Comparison of ENCODE assay signal across 27 cellular contexts in genomic region chr11:57357310-57357709, GRCh38. TPM values are rescaled to one million over a fixed set of nuclear protein-coding genes. Genes with fewer than 3 reads are reported as not detected.
DNase-seq lines count a peak whose midpoint lies in the region; ATAC-seq, FAIRE-seq and TF ChIP-seq lines count a peak whose summit lies in the region.
"Had no signal": no experiment of that assay in that cellular context is flagged by ENCODE, and none has a peak within 500 bp of the region (broad histone marks: within the 10 kb centered on the region; RNA-seq: fewer than 3 reads in every experiment).

No MANE protein-coding gene starts in this region.

- H4K20me1 ChIP-seq in K562 (replicated peaks; ENCODE audit: control insufficient read depth, insufficient read depth, low read length) = no peaks in the 10 kb centered on the region

- no peak overlapping the region for H3K23ac ChIP-seq in mesenchymal stem cell (ENCODE audit: low read length in 2 of 2)

- DNase-seq in left ventricle myocardium inferior (no peak), right cardiac atrium (no peak), K562 (ENCODE audit: extremely low read depth in 1 of 4, low spot score in 3 of 4) (no peak), mesenchymal stem cell (no peak), upper lobe of right lung (no peak), NCI-H774 (lab: John Stamatoyannopoulos, UW) (no peak), lower leg skin (ENCODE audit: low spot score in 2 of 2) (no peak)
- no peak for DNase-seq in central memory CD4-positive, alpha-beta T cell
- DNase-seq: 8988T; CD4-positive, CD25-positive, alpha-beta regulatory T cell; H9; NCI-H1048; NCI-H1417; NCI-H1694; NCI-H2029 treated with DMSO at 0.1 percent for 48 hours; NCI-H446 treated with DMSO at 0.1 percent for 48 hours; NCI-H526; PC-9; Right ventricle myocardium superior had no signal

- FAIRE-seq in K562 (lab: Jason Lieb, UNC) = no peak
- FAIRE-seq: D721Med, GM18507, HTR-8/SVneo had no signal

- H3K9me3 ChIP-seq in left ventricle myocardium inferior (replicated peaks) (no peaks in the 10 kb centered on the region), right cardiac atrium (ENCODE audit: control insufficient read depth, low read length) (no peaks in the 10 kb centered on the region), K562 (replicated peaks; ENCODE audit: control insufficient read depth, insufficient read depth, low read depth, low read length) (no peaks in the 10 kb centered on the region), mesenchymal stem cell (ENCODE audit: control insufficient read depth, low read length) (no peaks in the 10 kb centered on the region), upper lobe of right lung (no peaks in the 10 kb centered on the region)
- H3K9me3 ChIP-seq: SJSA1 had no signal

- H4K91ac ChIP-seq in mesenchymal stem cell (ENCODE audit: low read length) = no peak overlapping the region

- ATAC-seq in right cardiac atrium (no peak), K562 (no peak), upper lobe of right lung (no peak)
- ATAC-seq: GM23338 had no signal

- no peak for TF ChIP-seq EP300 in K562 (IDR thresholded peaks at IDR 0.05; ENCODE audit: low read length)

- CTCF ChIA-PET in K562 (lab: Yijun Ruan, JAX; ENCODE audit: low intra/inter-chr PET ratio) = interaction anchor here (0.7 kb wide), 1 partner anchor 118 kb away, joined by 3 read pairs; no protein-coding TSS in a partner anchor

- H2BK5ac ChIP-seq in mesenchymal stem cell (ENCODE audit: low read depth, low read length, poor library complexity, severe bottlenecking) = no peak overlapping the region

- no peaks in the 10 kb centered on the region for H3K27me3 ChIP-seq in left ventricle myocardium inferior (ENCODE audit: low read depth)
- no peaks in the 10 kb centered on the region for H3K27me3 ChIP-seq in right cardiac atrium (ENCODE audit: control insufficient read depth, insufficient read depth)
- no peaks in the 10 kb centered on the region for H3K27me3 ChIP-seq in K562 (ENCODE audit: control insufficient read depth in 2 of 2, insufficient read depth in 2 of 2, low read length in 2 of 2)
- H3K27me3 ChIP-seq in mesenchymal stem cell (ENCODE audit: control insufficient read depth in 1 of 2, insufficient read depth in 1 of 2, low read length in 2 of 2) = peaks cover 0 to 40% of the 10 kb centered on the region in 2 experiments
- H3K27me3 ChIP-seq in upper lobe of right lung = no peaks in the 10 kb centered on the region

- H3K9ac ChIP-seq in K562 (ENCODE audit: insufficient read depth in 1 of 2, low read depth in 2 of 2, low read length in 2 of 2) = no peak overlapping the region
- peak overlapping the region; percentile 87 for H3K9ac ChIP-seq in mesenchymal stem cell (ENCODE audit: low read length)
- H3K9ac ChIP-seq: KMS-11 had no signal

- no peaks in the 10 kb centered on the region for H3K9me1 ChIP-seq in K562 (ENCODE audit: control insufficient read depth, insufficient read depth, low read length)

- no peak for TF ChIP-seq POLR2A in K562 (conservative IDR thresholded peaks at IDR 0.05)
- TF ChIP-seq POLR2A in lower leg skin (IDR thresholded peaks at IDR 0.05) = no peak

- TF ChIP-seq CTCF in left ventricle myocardium inferior (IDR thresholded peaks at IDR 0.05; ENCODE audit: borderline replicate concordance) (no peak), K562 (IDR thresholded peaks at IDR 0.05 in 2 of 3, conservative IDR thresholded peaks at IDR 0.05 in 1 of 3; ENCODE audit: insufficient read depth in 2 of 3, low read depth in 1 of 3, low read length in 3 of 3) (no peak), upper lobe of right lung (IDR thresholded peaks at IDR 0.05) (no peak), lower leg skin (IDR thresholded peaks at IDR 0.05) (no peak)

- no TSS peak for BruUV-seq in K562 (replicated peaks; lab: Mats Ljungman, UMichigan)

- no peak for TF ChIP-seq RAD21 in K562 (CRISPR knock-in tag; conservative IDR thresholded peaks at IDR 0.05 in 1 of 2, IDR thresholded peaks at IDR 0.05 in 1 of 2)

- H3K18ac ChIP-seq in mesenchymal stem cell (ENCODE audit: low read depth in 1 of 2, low read length in 2 of 2) = no peak overlapping the region

- intact Hi-C loops in left ventricle myocardium inferior (cut with micrococcal nuclease) = no loop called here
- intact Hi-C loops in right cardiac atrium (cut with DNase I) = no loop called here
- intact Hi-C loops in K562 (cut with micrococcal nuclease) = no loop called here
- intact Hi-C loops in upper lobe of right lung (cut with DNase I) = no loop called here
- intact Hi-C loops in lower leg skin (cut with DNase I; ENCODE audit: low total_unique reads) = no loop called here

- H3K4me2 ChIP-seq in K562 (ENCODE audit: insufficient read depth, low read length) = no peak overlapping the region
- no peak overlapping the region for H3K4me2 ChIP-seq in mesenchymal stem cell (ENCODE audit: low read length, poor library complexity, severe bottlenecking)
- H3K4me2 ChIP-seq: GM23338, KMS-11, PC-9 had no signal

- in situ Hi-C loops in K562 (cut with MboI) = no loop called here

- no peak overlapping the region for H3K4me3 ChIP-seq in left ventricle myocardium inferior
- H3K4me3 ChIP-seq in right cardiac atrium (ENCODE audit: low read length) = no peak overlapping the region
- H3K4me3 ChIP-seq in K562 = no peak overlapping the region
- no peak overlapping the region for H3K4me3 ChIP-seq in mesenchymal stem cell (ENCODE audit: insufficient read depth in 1 of 2, low read depth in 1 of 2, low read length in 2 of 2)
- H3K4me3 ChIP-seq in upper lobe of right lung = no peak overlapping the region
- H3K4me3 ChIP-seq in lower leg skin (ENCODE audit: low read depth, poor library complexity, severe bottlenecking) = no peak overlapping the region
- H3K4me3 ChIP-seq: GM23338, PC-9, SJSA1 had no signal

- H3K4ac ChIP-seq in mesenchymal stem cell (ENCODE audit: low read depth in 1 of 2, low read length in 2 of 2) = no peak overlapping the region

- no peak overlapping the region for H3K14ac ChIP-seq in mesenchymal stem cell (ENCODE audit: low read length in 2 of 2)

- no peak overlapping the region for H2BK120ac ChIP-seq in mesenchymal stem cell (ENCODE audit: low read depth, low read length)

- H2AFZ ChIP-seq in K562 (ENCODE audit: low read depth, low read length) (no peak overlapping the region), mesenchymal stem cell (ENCODE audit: low read depth, low read length) (no peak overlapping the region)
- H2AFZ ChIP-seq: GM23338, PC-9 had no signal

- no peaks in the 10 kb centered on the region for H3K36me3 ChIP-seq in left ventricle myocardium inferior
- no peaks in the 10 kb centered on the region for H3K36me3 ChIP-seq in K562 (ENCODE audit: control insufficient read depth, insufficient read depth, low read length)
- no peaks in the 10 kb centered on the region for H3K36me3 ChIP-seq in mesenchymal stem cell (ENCODE audit: control insufficient read depth in 1 of 2, insufficient read depth in 2 of 2, low read depth in 1 of 2, low read length in 2 of 2)
- H3K36me3 ChIP-seq in upper lobe of right lung = no peaks in the 10 kb centered on the region
- H3K36me3 ChIP-seq: SJSA1 had no signal

- POLR2A ChIA-PET in K562 (lab: Yijun Ruan, JAX) = interaction anchor here (0.6 to 1.6 kb wide), 4 partner anchors 11 to 38 kb away, joined by 3 to 5 read pairs (median 4); no protein-coding TSS in a partner anchor

- H2BK12ac ChIP-seq in mesenchymal stem cell (ENCODE audit: low read length in 2 of 2) = no peak overlapping the region

- H2AK5ac ChIP-seq in mesenchymal stem cell (ENCODE audit: low read length, severe bottlenecking) = no peak overlapping the region

- peak overlapping the region; percentile 64 for H3K27ac ChIP-seq in left ventricle myocardium inferior (replicated peaks)
- H3K27ac ChIP-seq in right cardiac atrium (ENCODE audit: low read length) = no peak overlapping the region
- H3K27ac ChIP-seq in K562 (ENCODE audit: extremely low read depth, low read depth, low read length) = no peak overlapping the region
- no peak overlapping the region for H3K27ac ChIP-seq in mesenchymal stem cell (ENCODE audit: low read length, poor library complexity, severe bottlenecking)
- peak overlapping the region; percentile 3 for H3K27ac ChIP-seq in upper lobe of right lung
- H3K27ac ChIP-seq: KMS-11, PC-9, SJSA1 had no signal

- H4K8ac ChIP-seq in mesenchymal stem cell (ENCODE audit: low read length) = no peak overlapping the region

- H2BK15ac ChIP-seq in mesenchymal stem cell (ENCODE audit: low read depth, poor library complexity, severe bottlenecking) = no peak overlapping the region

- H3K79me2 ChIP-seq in K562 (ENCODE audit: control insufficient read depth, insufficient read depth, low read length) = no peaks in the 10 kb centered on the region

- H3K4me1 ChIP-seq in left ventricle myocardium inferior (peaks cover 22% of the 10 kb centered on the region), right cardiac atrium (ENCODE audit: control insufficient read depth, insufficient read depth, low read length) (peaks cover 2% of the 10 kb centered on the region), K562 (replicated peaks in 1 of 2; ENCODE audit: control insufficient read depth in 2 of 2, insufficient read depth in 2 of 2, low read length in 2 of 2) (peaks cover 23 to 37% of the 10 kb centered on the region in 2 experiments), mesenchymal stem cell (ENCODE audit: control insufficient read depth, insufficient read depth, low read depth, low read length) (peaks cover 2% of the 10 kb centered on the region), upper lobe of right lung (peaks cover 12% of the 10 kb centered on the region)
- H3K4me1 ChIP-seq: SJSA1 had no signal

- no peaks in the 10 kb centered on the region for H3K79me1 ChIP-seq in mesenchymal stem cell (replicated peaks; ENCODE audit: low read length, poor library complexity, severe bottlenecking)

- WGBS in right cardiac atrium = 89% methylated on average over 3 of the region's 3 CpGs
- WGBS in K562 (ENCODE audit: insufficient coverage, low coverage, missing lambda C conversion rate) = 80% methylated on average over 3 of the region's 3 CpGs
- 100% methylated on average over 2 of the region's 3 CpGs for WGBS in mesenchymal stem cell
- 55 to 70% methylated on average over 3 of the region's 3 CpGs for WGBS in lower leg skin, 2 donors

RNA-seq across cellular contexts. Expression of gene P2RX3, which starts 19.2 kb away (rescaled TPM):
- total RNA-seq in left ventricle myocardium inferior (1.4 TPM), right cardiac atrium (not detected), K562 (2014; rRNA removed) (not detected in 2 replicates), K562 (2014; rRNA removed; fragmentation: Illumina TruSeq; extraction: Trizol) (not detected in 2 replicates), K562 (2015; rRNA removed; fragmentation: Illumina TruSeq; extraction: Trizol) (not detected in 2 replicates), K562 (2021) (not detected in 2 replicates), upper lobe of right lung (not detected), lower leg skin (not detected)
- polyA plus RNA-seq in right cardiac atrium (0.20 TPM), K562 (2011; rRNA removed) (not detected in 2 replicates), K562 (2014; fragmentation: Illumina TruSeq; extraction: Trizol) (not detected in 2 replicates), K562 (2014; fragmentation: Nextera tagmentation; extraction: Ambion mirVana) (not detected), K562 (2014; rRNA removed) (not detected in 2 replicates)
- not detected in 2 replicates for total RNA-seq in K562 (2011; cell fraction: chromatin; rRNA removed; ENCODE audit: low replicate concordance)
- not detected in 2 replicates for total RNA-seq in K562 (2011; cell fraction: nucleolus; rRNA removed)
- not detected in 2 replicates for total RNA-seq in K562 (2011; cell fraction: nucleoplasm; rRNA removed)
- 0.07 TPM in 1 of 2 replicates, not detected in the other for polyA plus RNA-seq in K562 (2011; cell fraction: cytosol; rRNA removed)
- polyA plus RNA-seq in K562 (2011; cell fraction: nucleus; rRNA removed) = not detected in 2 replicates
- not detected in 2 replicates for polyA plus RNA-seq in K562 (2012)
- polyA minus RNA-seq in K562 (2011; rRNA and poly(A)+ RNA removed) = not detected in 2 replicates
- polyA minus RNA-seq in K562 (2011; cell fraction: cytosol; rRNA and poly(A)+ RNA removed) = not detected in 2 replicates
- polyA minus RNA-seq in K562 (2011; cell fraction: nucleus; rRNA and poly(A)+ RNA removed) = not detected in 2 replicates
- not detected for polyA plus RNA-seq in mesenchymal stem cell (2013, experiment 1 of 2)
- not detected for polyA plus RNA-seq in mesenchymal stem cell (2013, experiment 2 of 2)
- total RNA-seq: CD4-positive, CD25-positive, alpha-beta regulatory T cell; PC-9; RPMI7951; SJSA1 had no signal
- polyA plus RNA-seq: BJ; CD4-positive, CD25-positive, alpha-beta regulatory T cell had no signal

RNA-seq across cellular contexts. Expression of gene SSRP1, which starts 21.6 kb away (rescaled TPM):
- total RNA-seq in left ventricle myocardium inferior = 34.6 TPM
- 10 to 100 TPM; 43.1 to 46.6 (median 43.4) TPM for total RNA-seq in right cardiac atrium
- 35.0 TPM for polyA plus RNA-seq in right cardiac atrium
- 63.0 and 84.0 TPM in 2 replicates for total RNA-seq in K562 (2011; cell fraction: chromatin; rRNA removed; ENCODE audit: low replicate concordance)
- total RNA-seq in K562 (2011; cell fraction: nucleolus; rRNA removed) = 50.7 and 51.9 TPM in 2 replicates
- total RNA-seq in K562 (2011; cell fraction: nucleoplasm; rRNA removed) = 52.0 and 58.5 TPM in 2 replicates
- 257 and 316 TPM in 2 replicates for total RNA-seq in K562 (2014; rRNA removed)
- 216 and 243 TPM in 2 replicates for total RNA-seq in K562 (2014; rRNA removed; fragmentation: Illumina TruSeq; extraction: Trizol)
- 259 and 269 TPM in 2 replicates for total RNA-seq in K562 (2015; rRNA removed; fragmentation: Illumina TruSeq; extraction: Trizol)
- total RNA-seq in K562 (2021) = 224 and 245 TPM in 2 replicates
- 232 and 251 TPM in 2 replicates for polyA plus RNA-seq in K562 (2011; rRNA removed)
- polyA plus RNA-seq in K562 (2011; cell fraction: cytosol; rRNA removed) = 291 and 330 TPM in 2 replicates
- polyA plus RNA-seq in K562 (2011; cell fraction: nucleus; rRNA removed) = 122 and 133 TPM in 2 replicates
- polyA plus RNA-seq in K562 (2012) = 172 and 211 TPM in 2 replicates
- polyA plus RNA-seq in K562 (2014; fragmentation: Illumina TruSeq; extraction: Trizol) = 314 and 416 TPM in 2 replicates
- 10 to 100 TPM; 91.1 to 96.0 TPM for polyA plus RNA-seq in K562 (2014; fragmentation: Nextera tagmentation; extraction: Ambion mirVana)
- polyA plus RNA-seq in K562 (2014; rRNA removed) = 224 and 238 TPM in 2 replicates
- polyA minus RNA-seq in K562 (2011; rRNA and poly(A)+ RNA removed) = 224 and 271 TPM in 2 replicates
- polyA minus RNA-seq in K562 (2011; cell fraction: cytosol; rRNA and poly(A)+ RNA removed) = 164 and 173 TPM in 2 replicates
- polyA minus RNA-seq in K562 (2011; cell fraction: nucleus; rRNA and poly(A)+ RNA removed) = 25.0 and 46.5 TPM in 2 replicates
- polyA plus RNA-seq in mesenchymal stem cell (2013, experiment 1 of 2) = 79.2 TPM
- polyA plus RNA-seq in mesenchymal stem cell (2013, experiment 2 of 2) = 75.1 TPM
- total RNA-seq in upper lobe of right lung = 64.7 TPM
- total RNA-seq in lower leg skin = 10 to 100 TPM; 66.1 to 76.1 (median 74.6) TPM

RNA-seq across cellular contexts. Expression of gene PRG3, which starts 23.6 kb away (rescaled TPM):
- total RNA-seq in left ventricle myocardium inferior = not detected
- not detected for total RNA-seq in right cardiac atrium
- polyA plus RNA-seq in right cardiac atrium = not detected
- not detected in 2 replicates for total RNA-seq in K562 (2011; cell fraction: chromatin; rRNA removed; ENCODE audit: low replicate concordance)
- total RNA-seq in K562 (2011; cell fraction: nucleolus; rRNA removed) = not detected in 2 replicates
- not detected in 2 replicates for total RNA-seq in K562 (2011; cell fraction: nucleoplasm; rRNA removed)
- not detected in 2 replicates for total RNA-seq in K562 (2014; rRNA removed)
- not detected in 2 replicates for total RNA-seq in K562 (2014; rRNA removed; fragmentation: Illumina TruSeq; extraction: Trizol)
- total RNA-seq in K562 (2015; rRNA removed; fragmentation: Illumina TruSeq; extraction: Trizol) = 0.18 TPM in 1 of 2 replicates, not detected in the other
- not detected in 2 replicates for total RNA-seq in K562 (2021)
- polyA plus RNA-seq in K562 (2011; rRNA removed) = not detected in 2 replicates
- 0.07 TPM in 1 of 2 replicates, not detected in the other for polyA plus RNA-seq in K562 (2011; cell fraction: cytosol; rRNA removed)
- polyA plus RNA-seq in K562 (2011; cell fraction: nucleus; rRNA removed) = not detected in 2 replicates
- not detected in 2 replicates for polyA plus RNA-seq in K562 (2012)
- not detected in 2 replicates for polyA plus RNA-seq in K562 (2014; fragmentation: Illumina TruSeq; extraction: Trizol)
- polyA plus RNA-seq in K562 (2014; fragmentation: Nextera tagmentation; extraction: Ambion mirVana) = under 1 TPM; 0.38 to 0.55 TPM
- not detected in 2 replicates for polyA plus RNA-seq in K562 (2014; rRNA removed)
- polyA minus RNA-seq in K562 (2011; rRNA and poly(A)+ RNA removed) = not detected in 2 replicates
- not detected in 2 replicates for polyA minus RNA-seq in K562 (2011; cell fraction: cytosol; rRNA and poly(A)+ RNA removed)
- not detected in 2 replicates for polyA minus RNA-seq in K562 (2011; cell fraction: nucleus; rRNA and poly(A)+ RNA removed)
- polyA plus RNA-seq in mesenchymal stem cell (2013, experiment 1 of 2) = not detected
- not detected for polyA plus RNA-seq in mesenchymal stem cell (2013, experiment 2 of 2)
- not detected for total RNA-seq in upper lobe of right lung
- not detected for total RNA-seq in lower leg skin
- total RNA-seq: CD4-positive, CD25-positive, alpha-beta regulatory T cell; GM23338; H9; PC-9; Right ventricle myocardium superior; RPMI7951; SJSA1 had no signal
- polyA plus RNA-seq: BJ; CD4-positive, CD25-positive, alpha-beta regulatory T cell; GM23338 had no signal

RNA-seq across cellular contexts. Expression of gene TNKS1BP1, which starts 32.6 kb away (rescaled TPM):
- total RNA-seq in left ventricle myocardium inferior (32.6 TPM), right cardiac atrium (10 to 100 TPM; 45.8 to 77.1 (median 55.3) TPM), K562 (2014; rRNA removed) (16.2 and 20.2 TPM in 2 replicates), K562 (2014; rRNA removed; fragmentation: Illumina TruSeq; extraction: Trizol) (10.9 and 11.2 TPM in 2 replicates), K562 (2015; rRNA removed; fragmentation: Illumina TruSeq; extraction: Trizol) (8.0 and 10.3 TPM in 2 replicates), K562 (2021) (35.0 and 47.2 TPM in 2 replicates), upper lobe of right lung (189 TPM), lower leg skin (100 to 1,000 TPM; 219 to 273 (median 230) TPM)
- polyA plus RNA-seq in right cardiac atrium (52.0 TPM), K562 (2011; rRNA removed) (7.3 and 14.1 TPM in 2 replicates), K562 (2014; fragmentation: Illumina TruSeq; extraction: Trizol) (29.9 and 31.4 TPM in 2 replicates), K562 (2014; fragmentation: Nextera tagmentation; extraction: Ambion mirVana) (1 to 10 TPM; 1.1 to 1.2 TPM), K562 (2014; rRNA removed) (19.5 and 23.8 TPM in 2 replicates)
- 28.6 and 47.8 TPM in 2 replicates for total RNA-seq in K562 (2011; cell fraction: chromatin; rRNA removed; ENCODE audit: low replicate concordance)
- total RNA-seq in K562 (2011; cell fraction: nucleolus; rRNA removed) = 20.5 and 22.4 TPM in 2 replicates
- 30.6 and 31.7 TPM in 2 replicates for total RNA-seq in K562 (2011; cell fraction: nucleoplasm; rRNA removed)
- polyA plus RNA-seq in K562 (2011; cell fraction: cytosol; rRNA removed) = 11.4 and 12.5 TPM in 2 replicates
- polyA plus RNA-seq in K562 (2011; cell fraction: nucleus; rRNA removed) = 34.2 and 50.1 TPM in 2 replicates
- 17.5 and 28.9 TPM in 2 replicates for polyA plus RNA-seq in K562 (2012)
- 13.6 and 14.5 TPM in 2 replicates for polyA minus RNA-seq in K562 (2011; rRNA and poly(A)+ RNA removed)
- polyA minus RNA-seq in K562 (2011; cell fraction: cytosol; rRNA and poly(A)+ RNA removed) = 13.8 and 18.3 TPM in 2 replicates
- polyA minus RNA-seq in K562 (2011; cell fraction: nucleus; rRNA and poly(A)+ RNA removed) = 8.2 and 11.6 TPM in 2 replicates
- polyA plus RNA-seq in mesenchymal stem cell (2013, experiment 1 of 2) = 141 TPM
- 142 TPM for polyA plus RNA-seq in mesenchymal stem cell (2013, experiment 2 of 2)

RNA-seq across cellular contexts. Expression of gene PRG2, which starts 33.1 kb away (rescaled TPM):
- total RNA-seq in left ventricle myocardium inferior (not detected), right cardiac atrium (under 1 TPM in 1 of 4 donors, not detected in 3; 0.23 TPM), K562 (2014; rRNA removed) (18.5 and 33.0 TPM in 2 replicates), K562 (2014; rRNA removed; fragmentation: Illumina TruSeq; extraction: Trizol) (23.6 and 29.8 TPM in 2 replicates), K562 (2015; rRNA removed; fragmentation: Illumina TruSeq; extraction: Trizol) (44.8 and 50.1 TPM in 2 replicates), K562 (2021) (16.4 and 30.5 TPM in 2 replicates), upper lobe of right lung (not detected), lower leg skin (1 to 10 TPM in 1 of 4 donors, under 1 TPM in 1, not detected in 2; 0.84 to 1.7 TPM)
- polyA plus RNA-seq in right cardiac atrium (0.16 TPM), K562 (2011; rRNA removed) (1.8 and 7.2 TPM in 2 replicates), K562 (2014; fragmentation: Illumina TruSeq; extraction: Trizol) (23.3 and 24.4 TPM in 2 replicates), K562 (2014; fragmentation: Nextera tagmentation; extraction: Ambion mirVana) (10 to 100 TPM; 42.9 to 78.0 TPM), K562 (2014; rRNA removed) (26.6 and 31.8 TPM in 2 replicates)
- total RNA-seq in K562 (2011; cell fraction: chromatin; rRNA removed; ENCODE audit: low replicate concordance) = 1.2 and 1.9 TPM in 2 replicates
- total RNA-seq in K562 (2011; cell fraction: nucleolus; rRNA removed) = 0.50 and 0.92 TPM in 2 replicates
- 1.4 and 1.8 TPM in 2 replicates for total RNA-seq in K562 (2011; cell fraction: nucleoplasm; rRNA removed)
- 2.2 and 5.4 TPM in 2 replicates for polyA plus RNA-seq in K562 (2011; cell fraction: cytosol; rRNA removed)
- polyA plus RNA-seq in K562 (2011; cell fraction: nucleus; rRNA removed) = 1.0 and 2.0 TPM in 2 replicates
- 39.0 and 49.3 TPM in 2 replicates for polyA plus RNA-seq in K562 (2012)
- polyA minus RNA-seq in K562 (2011; rRNA and poly(A)+ RNA removed) = 0.21 and 1.1 TPM in 2 replicates
- not detected in 2 replicates for polyA minus RNA-seq in K562 (2011; cell fraction: cytosol; rRNA and poly(A)+ RNA removed)
- polyA minus RNA-seq in K562 (2011; cell fraction: nucleus; rRNA and poly(A)+ RNA removed) = 0.56 TPM in 1 of 2 replicates, not detected in the other
- not detected for polyA plus RNA-seq in mesenchymal stem cell (2013, experiment 1 of 2)
- polyA plus RNA-seq in mesenchymal stem cell (2013, experiment 2 of 2) = 0.04 TPM
- total RNA-seq: CD4-positive, CD25-positive, alpha-beta regulatory T cell; GM23338; H9; PC-9; Right ventricle myocardium superior; RPMI7951; SJSA1 had no signal
- polyA plus RNA-seq: BJ, GM23338 had no signal

Comparison
In these comparisons a context has a peak if more than half of its experiments do, and no peak if none do; other contexts are left out.
1. H3K27ac ChIP-seq: peak in left ventricle myocardium inferior (single experiment) and upper lobe of right lung (single experiment); none in right cardiac atrium (single experiment), K562 (single experiment) and mesenchymal stem cell (single experiment).